In genomic region chr11:3795131-3796092, GRCh38 we compare ENCODE assay signal across 9 cellular contexts. TPM values are rescaled to one million over a fixed set of nuclear protein-coding genes. Genes with fewer than 3 reads are reported as not detected.
A peak's percentile ranks its signal among the peaks of the same experiment; 100 is the strongest.
DNase-seq lines count a peak whose midpoint lies in the region; ATAC-seq lines count a peak whose summit lies in the region.
"Had no signal": no experiment of that assay in that cellular context is flagged by ENCODE, and none has a peak within 500 bp of the region (broad histone marks: within the 10 kb centered on the region; RNA-seq: fewer than 3 reads in every experiment).

No MANE protein-coding gene starts in this region.

- peaks cover 38% of the 10 kb centered on the region for H3K4me1 Mint-ChIP-seq in T-helper 2 cell treated with Interferon-gamma antibody and Interleukin-4, amounts not matched to agents 5 μg/mL and 100 μg/mL, for 36 hours (ENCODE audit: low read depth)
- peaks cover 37% of the 10 kb centered on the region for H3K4me1 Mint-ChIP-seq in activated T-helper 2 cell treated with anti-CD3 and anti-CD28 coated beads, Interferon-gamma antibody, Interleukin-2, Interleukin-4, amounts not matched to agents 10 μg/mL and 5 μg/mL and 100 μg/mL, durations not matched to agents 14 hours and 24 hours and 36 hours (ENCODE audit: low read depth)
- peaks cover 36 to 40% of the 10 kb centered on the region in 2 donors for H3K4me1 Mint-ChIP-seq in immature natural killer cell
- H3K4me1 Mint-ChIP-seq in stimulated activated naive B cell treated with anti-CD40 and anti-IgM and Interleukin-4, amounts not matched to agents 10 μg/mL and 1 μg/mL and 100 μg/mL, for 72 hours: peaks cover 12 to 26% of the 10 kb centered on the region in 2 donors

- intact Hi-C loops in activated T-helper 2 cell treated with anti-CD3 and anti-CD28 coated beads, Interferon-gamma antibody, Interleukin-2, Interleukin-4, amounts not matched to agents 10 μg/mL and 5 μg/mL and 100 μg/mL, durations not matched to agents 14 hours and 24 hours and 36 hours (cut with micrococcal nuclease): loop anchor here (2.0 to 5.0 kb wide), 2 partner anchors 45 to 1393 kb away; partner anchors contain the start of genes RHOG and TSSC4

- peaks cover 42% of the 10 kb centered on the region for H3K36me3 Mint-ChIP-seq in T-helper 2 cell treated with Interferon-gamma antibody and Interleukin-4, amounts not matched to agents 5 μg/mL and 100 μg/mL, for 36 hours (ENCODE audit: low read depth)
- H3K36me3 Mint-ChIP-seq in activated T-helper 2 cell treated with anti-CD3 and anti-CD28 coated beads, Interferon-gamma antibody, Interleukin-2, Interleukin-4, amounts not matched to agents 10 μg/mL and 5 μg/mL and 100 μg/mL, durations not matched to agents 14 hours and 24 hours and 36 hours (ENCODE audit: low read depth): peaks cover 49% of the 10 kb centered on the region
- peaks cover 0 to 7% (median 0%) of the 10 kb centered on the region in 3 donors for H3K36me3 Mint-ChIP-seq in immature natural killer cell
- peaks cover 13 to 16% of the 10 kb centered on the region in 2 donors for H3K36me3 Mint-ChIP-seq in stimulated activated naive B cell treated with anti-CD40 and anti-IgM and Interleukin-4, amounts not matched to agents 10 μg/mL and 1 μg/mL and 100 μg/mL, for 72 hours

- no peak for DNase-seq in T-helper 2 cell treated with Interferon-gamma antibody and Interleukin-4, amounts not matched to agents 5 μg/mL and 100 μg/mL, for 36 hours (ENCODE audit: low spot score)
- DNase-seq in T-helper 2 cell (no peak), immature natural killer cell (no peak), NCI-H446 (lab: John Stamatoyannopoulos, UW) (no peak), HT-29 (ENCODE audit: low spot score) (no peak)
- DNase-seq in activated T-helper 2 cell treated with anti-CD3 and anti-CD28 coated beads, Interferon-gamma antibody, Interleukin-2, Interleukin-4, amounts not matched to agents 10 μg/mL and 5 μg/mL and 100 μg/mL, durations not matched to agents 14 hours and 24 hours and 36 hours (ENCODE audit: low spot score): no peak
- no peak for DNase-seq in stimulated activated naive B cell treated with anti-CD40 and anti-IgM and Interleukin-4, amounts not matched to agents 10 μg/mL and 1 μg/mL and 100 μg/mL, for 72 hours
- DNase-seq: NCI-H82 had no signal

- H3K27me3 Mint-ChIP-seq in T-helper 2 cell treated with Interferon-gamma antibody and Interleukin-4, amounts not matched to agents 5 μg/mL and 100 μg/mL, for 36 hours (ENCODE audit: low read depth): no peaks in the 10 kb centered on the region
- H3K27me3 Mint-ChIP-seq in activated T-helper 2 cell treated with anti-CD3 and anti-CD28 coated beads, Interferon-gamma antibody, Interleukin-2, Interleukin-4, amounts not matched to agents 10 μg/mL and 5 μg/mL and 100 μg/mL, durations not matched to agents 14 hours and 24 hours and 36 hours (ENCODE audit: low read depth): no peaks in the 10 kb centered on the region
- peaks cover 5 to 16% (median 13%) of the 10 kb centered on the region in 3 donors for H3K27me3 Mint-ChIP-seq in immature natural killer cell (ENCODE audit: low read depth in 3 of 3)
- no peaks in the 10 kb centered on the region for H3K27me3 Mint-ChIP-seq in stimulated activated naive B cell treated with anti-CD40 and anti-IgM and Interleukin-4, amounts not matched to agents 10 μg/mL and 1 μg/mL and 100 μg/mL, for 72 hours

- peak overlapping the region; percentile 99 for H3K27ac Mint-ChIP-seq in T-helper 2 cell treated with Interferon-gamma antibody and Interleukin-4, amounts not matched to agents 5 μg/mL and 100 μg/mL, for 36 hours
- peak overlapping the region; percentile 95 for H3K27ac Mint-ChIP-seq in activated T-helper 2 cell treated with anti-CD3 and anti-CD28 coated beads, Interferon-gamma antibody, Interleukin-2, Interleukin-4, amounts not matched to agents 10 μg/mL and 5 μg/mL and 100 μg/mL, durations not matched to agents 14 hours and 24 hours and 36 hours
- H3K27ac Mint-ChIP-seq in immature natural killer cell: peak overlapping the region; percentile 99 to 100 (median 99)
- H3K27ac Mint-ChIP-seq in stimulated activated naive B cell treated with anti-CD40 and anti-IgM and Interleukin-4, amounts not matched to agents 10 μg/mL and 1 μg/mL and 100 μg/mL, for 72 hours: peak overlapping the region; percentile 98

- H3K9me3 Mint-ChIP-seq in T-helper 2 cell treated with Interferon-gamma antibody and Interleukin-4, amounts not matched to agents 5 μg/mL and 100 μg/mL, for 36 hours: no peaks in the 10 kb centered on the region
- no peaks in the 10 kb centered on the region for H3K9me3 Mint-ChIP-seq in activated T-helper 2 cell treated with anti-CD3 and anti-CD28 coated beads, Interferon-gamma antibody, Interleukin-2, Interleukin-4, amounts not matched to agents 10 μg/mL and 5 μg/mL and 100 μg/mL, durations not matched to agents 14 hours and 24 hours and 36 hours
- H3K9me3 Mint-ChIP-seq in immature natural killer cell: no peaks in the 10 kb centered on the region
- H3K9me3 Mint-ChIP-seq in stimulated activated naive B cell treated with anti-CD40 and anti-IgM and Interleukin-4, amounts not matched to agents 10 μg/mL and 1 μg/mL and 100 μg/mL, for 72 hours: no peaks in the 10 kb centered on the region

- ATAC-seq in stimulated activated naive B cell treated with anti-CD40 and anti-IgM and Interleukin-4, amounts not matched to agents 10 μg/mL and 1 μg/mL and 100 μg/mL, for 72 hours (replicated peaks): no peak
- no peak for ATAC-seq in HG02973 (IDR thresholded peaks at IDR 0.05; ENCODE audit: unreplicated experiment)

- peak overlapping the region; percentile 97 for H3K4me3 Mint-ChIP-seq in T-helper 2 cell treated with Interferon-gamma antibody and Interleukin-4, amounts not matched to agents 5 μg/mL and 100 μg/mL, for 36 hours
- H3K4me3 Mint-ChIP-seq in activated T-helper 2 cell treated with anti-CD3 and anti-CD28 coated beads, Interferon-gamma antibody, Interleukin-2, Interleukin-4, amounts not matched to agents 10 μg/mL and 5 μg/mL and 100 μg/mL, durations not matched to agents 14 hours and 24 hours and 36 hours (ENCODE audit: low read depth): peak overlapping the region; percentile 98
- peak overlapping the region; percentile 92 to 99 (median 99) for H3K4me3 Mint-ChIP-seq in immature natural killer cell
- peak overlapping the region; percentile 94 for H3K4me3 Mint-ChIP-seq in stimulated activated naive B cell treated with anti-CD40 and anti-IgM and Interleukin-4, amounts not matched to agents 10 μg/mL and 1 μg/mL and 100 μg/mL, for 72 hours

RNA-seq across cellular contexts. Expression of gene NUP98, which starts 1.9 kb away (rescaled TPM):
- total RNA-seq in activated T-helper 2 cell treated with anti-CD3 and anti-CD28 coated beads, Interferon-gamma antibody, Interleukin-2, Interleukin-4, amounts not matched to agents 10 μg/mL and 5 μg/mL and 100 μg/mL, durations not matched to agents 14 hours and 24 hours and 36 hours: 123 and 131 TPM in 2 replicates
- 10 to 100 TPM; 16.2 to 38.1 (median 20.5) TPM for polyA plus RNA-seq in immature natural killer cell
- 151 and 165 TPM in 2 replicates for total RNA-seq in HT-29 (2014; rRNA removed; shearing (Covaris generic))

RNA-seq across cellular contexts. Expression of gene PGAP2, which starts 12.9 kb away (rescaled TPM):
- 23.8 and 30.3 TPM in 2 replicates for total RNA-seq in activated T-helper 2 cell treated with anti-CD3 and anti-CD28 coated beads, Interferon-gamma antibody, Interleukin-2, Interleukin-4, amounts not matched to agents 10 μg/mL and 5 μg/mL and 100 μg/mL, durations not matched to agents 14 hours and 24 hours and 36 hours
- 10 to 100 TPM in 2 of 3 donors, not detected in 1; 10.7 to 16.1 TPM for polyA plus RNA-seq in immature natural killer cell
- 40.9 and 41.3 TPM in 2 replicates for total RNA-seq in HT-29 (2014; rRNA removed; shearing (Covaris generic))

RNA-seq across cellular contexts. Expression of gene RHOG, which starts 45.3 kb away (rescaled TPM):
- 174 and 177 TPM in 2 replicates for total RNA-seq in activated T-helper 2 cell treated with anti-CD3 and anti-CD28 coated beads, Interferon-gamma antibody, Interleukin-2, Interleukin-4, amounts not matched to agents 10 μg/mL and 5 μg/mL and 100 μg/mL, durations not matched to agents 14 hours and 24 hours and 36 hours
- polyA plus RNA-seq in immature natural killer cell: 100 to 1,000 TPM; 167 to 292 (median 199) TPM
- 53.4 and 58.9 TPM in 2 replicates for total RNA-seq in HT-29 (2014; rRNA removed; shearing (Covaris generic))
